In the genomic region with DNA sequence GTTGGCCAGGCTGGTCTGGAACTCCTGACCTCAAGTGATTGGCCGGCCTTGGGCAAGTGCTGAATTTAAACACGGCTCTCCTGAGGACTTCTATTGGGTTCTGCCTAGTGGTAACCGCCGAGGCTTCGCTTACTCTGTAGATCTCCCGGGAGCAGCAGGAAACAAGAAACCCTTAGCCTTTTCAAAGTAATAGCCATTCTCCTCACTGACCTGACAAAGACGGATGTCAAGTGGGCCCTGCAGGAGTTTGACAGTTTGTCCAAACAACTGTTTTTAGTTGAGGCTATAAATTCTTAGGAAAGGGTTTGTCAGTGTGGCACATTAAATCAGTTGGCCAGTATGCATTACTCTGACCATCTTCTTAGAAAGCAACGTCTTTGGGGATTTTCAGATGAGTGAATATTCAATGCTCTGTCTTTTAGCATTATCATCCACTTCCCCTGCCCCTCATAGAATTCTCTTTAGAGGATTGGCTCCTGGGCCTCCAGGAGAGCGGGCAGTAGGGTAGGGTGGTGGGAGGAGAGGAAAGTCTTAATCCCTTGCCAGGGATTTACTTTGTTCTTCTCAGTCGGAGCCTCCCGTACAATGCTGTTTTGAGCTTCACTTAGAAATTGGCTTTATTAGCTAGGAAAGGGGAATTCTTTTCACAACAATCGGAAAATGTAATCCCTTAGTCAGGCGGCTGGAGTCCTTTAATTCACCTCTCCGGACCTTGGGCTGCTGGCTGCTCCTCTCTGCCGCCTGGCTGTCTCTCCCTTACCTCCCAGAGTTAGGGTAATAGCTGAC, we compare ENCODE assay signal across 1 cellular context.
TF ChIP-seq lines count a peak whose summit lies in the region.

No MANE protein-coding gene starts in this region.

TF ChIP-seq in K562, 482 proteins besides CTCF, POLR2A, EP300 and RAD21:
- TF ChIP-seq NFATC3 (IDR thresholded peaks at IDR 0.05), result no peak
- TF ChIP-seq KDM4B (IDR thresholded peaks at IDR 0.05; ENCODE audit: borderline replicate concordance in 2 of 2, low read depth in 1 of 2), result no peak
- TF ChIP-seq SRSF7 (optimal IDR thresholded peaks at IDR 0.05; ENCODE audit: low read depth, low read length), result no peak
- TF ChIP-seq GTF2E2 (tag; IDR thresholded peaks at IDR 0.05), result no peak
- peak; percentile 7 for TF ChIP-seq MEIS2 (IDR thresholded peaks at IDR 0.05; ENCODE audit: partially characterized antibody)
- TF ChIP-seq, protein P1, sequence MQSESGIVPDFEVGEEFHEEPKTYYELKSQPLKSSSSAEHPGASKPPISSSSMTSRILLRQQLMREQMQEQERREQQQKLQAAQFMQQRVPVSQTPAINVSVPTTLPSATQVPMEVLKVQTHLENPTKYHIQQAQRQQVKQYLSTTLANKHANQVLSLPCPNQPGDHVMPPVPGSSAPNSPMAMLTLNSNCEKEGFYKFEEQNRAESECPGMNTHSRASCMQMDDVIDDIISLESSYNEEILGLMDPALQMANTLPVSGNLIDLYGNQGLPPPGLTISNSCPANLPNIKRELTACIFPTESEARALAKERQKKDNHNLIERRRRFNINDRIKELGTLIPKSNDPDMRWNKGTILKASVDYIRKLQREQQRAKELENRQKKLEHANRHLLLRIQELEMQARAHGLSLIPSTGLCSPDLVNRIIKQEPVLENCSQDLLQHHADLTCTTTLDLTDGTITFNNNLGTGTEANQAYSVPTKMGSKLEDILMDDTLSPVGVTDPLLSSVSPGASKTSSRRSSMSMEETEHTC (IDR thresholded peaks at IDR 0.05), result no peak
